12 cellular contexts compared by ENCODE assay signal in genomic region chr2:44964704-44965343, GRCh38. TPM values are rescaled to one million over a fixed set of nuclear protein-coding genes. Genes with fewer than 3 reads are reported as not detected.
A peak's percentile ranks its signal among the peaks of the same experiment; 100 is the strongest.
DNase-seq lines count a peak whose midpoint lies in the region; ATAC-seq, FAIRE-seq and TF ChIP-seq lines count a peak whose summit lies in the region.
"Had no signal": no experiment of that assay in that cellular context is flagged by ENCODE, and none has a peak within 500 bp of the region (broad histone marks: within the 10 kb centered on the region; RNA-seq: fewer than 3 reads in every experiment).

No MANE protein-coding gene starts in this region.

- no peak overlapping the region for H3K4me3 Mint-ChIP-seq in immature natural killer cell
- H3K4me3 Mint-ChIP-seq: central memory CD8-positive, alpha-beta T cell had no signal

- ATAC-seq in SK-N-SH treated with all-trans-retinoic acid at 6 μM for 48 hours, result no peak

- H2AFZ ChIP-seq in SK-N-SH (ENCODE audit: low read depth), result no peak overlapping the region

- no peaks in the 10 kb centered on the region for H3K9me3 ChIP-seq in SK-N-SH
- H3K9me3 ChIP-seq in suprapubic skin, result no peaks in the 10 kb centered on the region
- H3K9me3 ChIP-seq in small intestine (ENCODE audit: control insufficient read depth, low read depth), result no peaks in the 10 kb centered on the region
- H3K9me3 ChIP-seq: BLaER1, Peyer's patch had no signal

- no peak for TF ChIP-seq EP300 in SK-N-SH (IDR thresholded peaks at IDR 0.05; ENCODE audit: borderline replicate concordance in 1 of 2, low read depth in 1 of 2, low read length in 1 of 2)
- no peak for TF ChIP-seq EP300 in suprapubic skin (IDR thresholded peaks at IDR 0.05)

- no peaks in the 10 kb centered on the region for H3K79me2 ChIP-seq in SK-N-SH (ENCODE audit: insufficient read depth)

- H3K4me2 ChIP-seq in SK-N-SH, result no peak overlapping the region
- H3K4me2 ChIP-seq: BLaER1 had no signal

- no peak; the same call in 1 of the 2 replicates for TF ChIP-seq CTCF in SK-N-SH (IDR thresholded peaks at IDR 0.05)
- peak; percentile 48 for TF ChIP-seq CTCF in choroid plexus epithelial cell (conservative IDR thresholded peaks at IDR 0.05; ENCODE audit: low read depth, low read length)
- peak in 1 of 2 donors; percentile 32 for TF ChIP-seq CTCF in suprapubic skin (IDR thresholded peaks at IDR 0.05)

- TF ChIP-seq POLR2A in suprapubic skin (IDR thresholded peaks at IDR 0.05), result no peak

- H3K4me3 ChIP-seq in SK-N-SH (ENCODE audit: low read depth in 2 of 2, low read length in 1 of 2), result no peak overlapping the region
- H3K4me3 ChIP-seq in choroid plexus epithelial cell (ENCODE audit: low read depth, low read length), result no peak overlapping the region
- no peak overlapping the region for H3K4me3 ChIP-seq in suprapubic skin
- H3K4me3 ChIP-seq in small intestine (ENCODE audit: low read depth in 1 of 2, low read length in 2 of 2), result no peak overlapping the region
- H3K4me3 ChIP-seq: BLaER1, Peyer's patch had no signal

- H3K36me3 Mint-ChIP-seq in immature natural killer cell, result no peaks in the 10 kb centered on the region

- no peak for FAIRE-seq in small intestine (lab: Jason Lieb, UNC)

- POLR2A ChIA-PET in SK-N-SH (lab: Yijun Ruan, JAX), result no interaction called here

- no peak for TF ChIP-seq RAD21 in SK-N-SH (IDR thresholded peaks at IDR 0.05; ENCODE audit: low read length)

- H4K20me1 ChIP-seq in SK-N-SH (ENCODE audit: insufficient read depth), result no peaks in the 10 kb centered on the region
- H4K20me1 ChIP-seq: BLaER1 had no signal

- H3K27me3 ChIP-seq in SK-N-SH (ENCODE audit: insufficient read depth) (no peaks in the 10 kb centered on the region), suprapubic skin (peaks cover 21% of the 10 kb centered on the region), small intestine (ENCODE audit: control insufficient read depth in 2 of 2, insufficient read depth in 2 of 2, low read length in 2 of 2) (peaks cover 0 to 8% of the 10 kb centered on the region in 2 donors)
- H3K27me3 ChIP-seq: BLaER1, Peyer's patch had no signal

- H3K4me1 ChIP-seq in SK-N-SH (ENCODE audit: control insufficient read depth in 1 of 2, insufficient read depth in 2 of 2, low read depth in 1 of 2, low read length in 1 of 2), result peaks cover 0 to 10% of the 10 kb centered on the region in 2 experiments; a peak in 1 of 4 replicates
- peaks cover 10% of the 10 kb centered on the region for H3K4me1 ChIP-seq in suprapubic skin
- no peaks in the 10 kb centered on the region for H3K4me1 ChIP-seq in small intestine (ENCODE audit: control insufficient read depth in 2 of 2, insufficient read depth in 1 of 2, low read depth in 1 of 2, low read length in 1 of 2)
- H3K4me1 ChIP-seq: Peyer's patch had no signal

- H3K27me3 Mint-ChIP-seq in immature natural killer cell (ENCODE audit: low read depth in 3 of 3), result peaks cover 2 to 14% (median 14%) of the 10 kb centered on the region in 3 donors

- 64% methylated on average over 16 of the region's 16 CpGs for WGBS in SK-N-SH (ENCODE audit: low lambda C conversion rate)
- WGBS in suprapubic skin, result 38% methylated on average over 12 of the region's 16 CpGs
- WGBS in small intestine, 3 donors, result 13 to 23% (median 21%) methylated on average over 15 to 16 of the region's 16 CpGs

- peak; percentile 76 for DNase-seq in SK-N-SH
- peak; percentile 13 for DNase-seq in NCI-H2081 treated with DMSO at 0.1 percent for 48 hours (lab: John Stamatoyannopoulos, UW)
- no peak for DNase-seq in choroid plexus epithelial cell (ENCODE audit: low read depth)
- DNase-seq in suprapubic skin (ENCODE audit: low spot score in 2 of 2), result no peak
- DNase-seq in immature natural killer cell, result no peak
- DNase-seq in small intestine, result no peak
- DNase-seq in effector CD4-positive, alpha-beta T cell, result no peak
- DNase-seq: Peyer's patch had no signal

- H3K9me3 Mint-ChIP-seq in immature natural killer cell, result no peaks in the 10 kb centered on the region
- H3K9me3 Mint-ChIP-seq: central memory CD8-positive, alpha-beta T cell had no signal

- no peaks in the 10 kb centered on the region for H3F3A ChIP-seq in SK-N-SH (replicated peaks; ENCODE audit: insufficient read depth)

- H3K4me1 Mint-ChIP-seq in immature natural killer cell, result no peaks in the 10 kb centered on the region
- H3K4me1 Mint-ChIP-seq: central memory CD8-positive, alpha-beta T cell had no signal

- H3K27ac Mint-ChIP-seq in immature natural killer cell, result no peak overlapping the region

- no peaks in the 10 kb centered on the region for H3K36me3 ChIP-seq in SK-N-SH (replicated peaks in 1 of 2; ENCODE audit: control insufficient read depth in 1 of 2, insufficient read depth in 2 of 2, low read length in 1 of 2)
- H3K36me3 ChIP-seq in suprapubic skin, result no peaks in the 10 kb centered on the region
- no peaks in the 10 kb centered on the region for H3K36me3 ChIP-seq in small intestine (ENCODE audit: control insufficient read depth in 2 of 2, insufficient read depth in 2 of 2, low read length in 2 of 2)
- H3K36me3 ChIP-seq: BLaER1, Peyer's patch had no signal

- no peak overlapping the region for H3K9ac ChIP-seq in SK-N-SH
- H3K9ac ChIP-seq: BLaER1 had no signal

- H3K27ac ChIP-seq in SK-N-SH (ENCODE audit: low read depth in 2 of 2, low read length in 1 of 2), result no peak overlapping the region
- H3K27ac ChIP-seq in suprapubic skin, result peak overlapping the region; percentile 56
- H3K27ac ChIP-seq in small intestine (ENCODE audit: low read depth in 1 of 2, low read length in 1 of 2), result no peak overlapping the region
- H3K27ac ChIP-seq: BLaER1, HL-60, Peyer's patch had no signal

- no peaks in the 10 kb centered on the region for H3K9me2 ChIP-seq in SK-N-SH

- CTCF ChIA-PET in SK-N-SH (lab: Yijun Ruan, JAX), result interaction anchor here (0.6 to 20.5 kb wide), 17 partner anchors 8 to 921 kb away, joined by 3 to 581 read pairs (median 3); no protein-coding TSS in a partner anchor

TF ChIP-seq in SK-N-SH, 30 proteins besides CTCF, POLR2A, EP300 and RAD21 (continues in another document):
- TF ChIP-seq FOXM1 (IDR thresholded peaks at IDR 0.05; ENCODE audit: low read depth), result no peak
- no peak for TF ChIP-seq TAF1 (IDR thresholded peaks at IDR 0.05; ENCODE audit: borderline replicate concordance, low read depth, low read length)
- TF ChIP-seq, protein P1, sequence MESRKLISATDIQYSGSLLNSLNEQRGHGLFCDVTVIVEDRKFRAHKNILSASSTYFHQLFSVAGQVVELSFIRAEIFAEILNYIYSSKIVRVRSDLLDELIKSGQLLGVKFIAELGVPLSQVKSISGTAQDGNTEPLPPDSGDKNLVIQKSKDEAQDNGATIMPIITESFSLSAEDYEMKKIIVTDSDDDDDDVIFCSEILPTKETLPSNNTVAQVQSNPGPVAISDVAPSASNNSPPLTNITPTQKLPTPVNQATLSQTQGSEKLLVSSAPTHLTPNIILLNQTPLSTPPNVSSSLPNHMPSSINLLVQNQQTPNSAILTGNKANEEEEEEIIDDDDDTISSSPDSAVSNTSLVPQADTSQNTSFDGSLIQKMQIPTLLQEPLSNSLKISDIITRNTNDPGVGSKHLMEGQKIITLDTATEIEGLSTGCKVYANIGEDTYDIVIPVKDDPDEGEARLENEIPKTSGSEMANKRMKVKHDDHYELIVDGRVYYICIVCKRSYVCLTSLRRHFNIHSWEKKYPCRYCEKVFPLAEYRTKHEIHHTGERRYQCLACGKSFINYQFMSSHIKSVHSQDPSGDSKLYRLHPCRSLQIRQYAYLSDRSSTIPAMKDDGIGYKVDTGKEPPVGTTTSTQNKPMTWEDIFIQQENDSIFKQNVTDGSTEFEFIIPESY (IDR thresholded peaks at IDR 0.05; ENCODE audit: borderline replicate concordance, low read depth), result no peak
- TF ChIP-seq MXI1 (IDR thresholded peaks at IDR 0.05; ENCODE audit: low read depth, low read length), result no peak
- no peak for TF ChIP-seq ELF1 (IDR thresholded peaks at IDR 0.05)
- no peak for TF ChIP-seq POLR2AphosphoS5 (IDR thresholded peaks at IDR 0.05; ENCODE audit: low read depth, low read length)
- TF ChIP-seq SIN3A (IDR thresholded peaks at IDR 0.05; ENCODE audit: borderline replicate concordance, low read depth, low read length), result no peak

TF ChIP-seq in SK-N-SH treated with all-trans-retinoic acid at 6 μM for 48 hours, 23 proteins besides CTCF, POLR2A, EP300 and RAD21:
- TF ChIP-seq CSDC2 (CRISPR knock-in tag; IDR thresholded peaks at IDR 0.05) (no peak), ZNF8 (CRISPR knock-in tag; IDR thresholded peaks at IDR 0.05) (no peak), BACH2 (CRISPR knock-in tag; IDR thresholded peaks at IDR 0.05; ENCODE audit: borderline replicate concordance) (no peak)
- TF ChIP-seq, protein P2, sequence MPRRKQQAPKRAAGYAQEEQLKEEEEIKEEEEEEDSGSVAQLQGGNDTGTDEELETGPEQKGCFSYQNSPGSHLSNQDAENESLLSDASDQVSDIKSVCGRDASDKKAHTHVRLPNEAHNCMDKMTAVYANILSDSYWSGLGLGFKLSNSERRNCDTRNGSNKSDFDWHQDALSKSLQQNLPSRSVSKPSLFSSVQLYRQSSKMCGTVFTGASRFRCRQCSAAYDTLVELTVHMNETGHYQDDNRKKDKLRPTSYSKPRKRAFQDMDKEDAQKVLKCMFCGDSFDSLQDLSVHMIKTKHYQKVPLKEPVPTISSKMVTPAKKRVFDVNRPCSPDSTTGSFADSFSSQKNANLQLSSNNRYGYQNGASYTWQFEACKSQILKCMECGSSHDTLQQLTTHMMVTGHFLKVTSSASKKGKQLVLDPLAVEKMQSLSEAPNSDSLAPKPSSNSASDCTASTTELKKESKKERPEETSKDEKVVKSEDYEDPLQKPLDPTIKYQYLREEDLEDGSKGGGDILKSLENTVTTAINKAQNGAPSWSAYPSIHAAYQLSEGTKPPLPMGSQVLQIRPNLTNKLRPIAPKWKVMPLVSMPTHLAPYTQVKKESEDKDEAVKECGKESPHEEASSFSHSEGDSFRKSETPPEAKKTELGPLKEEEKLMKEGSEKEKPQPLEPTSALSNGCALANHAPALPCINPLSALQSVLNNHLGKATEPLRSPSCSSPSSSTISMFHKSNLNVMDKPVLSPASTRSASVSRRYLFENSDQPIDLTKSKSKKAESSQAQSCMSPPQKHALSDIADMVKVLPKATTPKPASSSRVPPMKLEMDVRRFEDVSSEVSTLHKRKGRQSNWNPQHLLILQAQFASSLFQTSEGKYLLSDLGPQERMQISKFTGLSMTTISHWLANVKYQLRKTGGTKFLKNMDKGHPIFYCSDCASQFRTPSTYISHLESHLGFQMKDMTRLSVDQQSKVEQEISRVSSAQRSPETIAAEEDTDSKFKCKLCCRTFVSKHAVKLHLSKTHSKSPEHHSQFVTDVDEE (CRISPR knock-in tag; IDR thresholded peaks at IDR 0.05), result no peak

RNA-seq across cellular contexts. Expression of gene SIX3, which starts 23.3 kb away (rescaled TPM):
- polyA plus RNA-seq in SK-N-SH (2012; rRNA removed) (0.58 and 0.67 TPM in 2 replicates), immature natural killer cell (not detected), small intestine (not detected)
- polyA plus RNA-seq in SK-N-SH (2012; cell fraction: cytosol; rRNA removed), result 0.98 and 2.1 TPM in 2 replicates
- polyA plus RNA-seq in SK-N-SH (2012; cell fraction: nucleus; rRNA removed), result 0.77 and 1.7 TPM in 2 replicates
- total RNA-seq in suprapubic skin, result under 1 TPM in 1 of 4 donors, not detected in 3; 0.38 TPM
- total RNA-seq: Peyer's patch had no signal

RNA-seq across cellular contexts. Expression of gene SIX2, which starts 44.4 kb away (rescaled TPM):
- polyA plus RNA-seq in SK-N-SH (2012; rRNA removed) (0.45 and 0.76 TPM in 2 replicates), immature natural killer cell (not detected), small intestine (under 1 TPM in 1 of 3 donors, not detected in 2; 0.12 TPM)
- 0.44 and 0.45 TPM in 2 replicates for polyA plus RNA-seq in SK-N-SH (2012; cell fraction: cytosol; rRNA removed)
- 0.24 and 0.27 TPM in 2 replicates for polyA plus RNA-seq in SK-N-SH (2012; cell fraction: nucleus; rRNA removed)
- 1 to 10 TPM in 1 of 4 donors, under 1 TPM in 2, not detected in 1; 0.34 to 1.2 (median 0.60) TPM for total RNA-seq in suprapubic skin
- total RNA-seq: Peyer's patch had no signal

Comparison
In these comparisons a context has a peak if more than half of its experiments do, and no peak if none do; other contexts are left out.
1. DNase-seq: peak in SK-N-SH (single experiment) and NCI-H2081 treated with DMSO at 0.1 percent for 48 hours (single experiment); none in choroid plexus epithelial cell (single experiment), suprapubic skin (0 of 2), immature natural killer cell (0 of 3), small intestine (single experiment) and effector CD4-positive, alpha-beta T cell (single experiment).